In genomic region chr9:34665109-34665380, GRCh38 we compare ENCODE assay signal across 1 cellular context.
TF ChIP-seq lines count a peak whose summit lies in the region.

No MANE protein-coding gene starts in this region.

TF ChIP-seq in K562, 482 proteins besides CTCF, POLR2A, EP300 and RAD21:
- TF ChIP-seq SNIP1 (IDR thresholded peaks at IDR 0.05; ENCODE audit: low read depth) (no peak), RBBP5 (IDR thresholded peaks at IDR 0.05; ENCODE audit: borderline replicate concordance, insufficient read depth, low read length, poor library complexity, severe bottlenecking) (peak; percentile 25), ZBTB17 (CRISPR knock-in tag; IDR thresholded peaks at IDR 0.05) (no peak), ELF4 (CRISPR knock-in tag; IDR thresholded peaks at IDR 0.05) (no peak), POLR2G (IDR thresholded peaks at IDR 0.05; ENCODE audit: low read depth, low read length) (peak; percentile 32), PTTG1 (tag; IDR thresholded peaks at IDR 0.05; ENCODE audit: low read depth) (no peak), HDAC6 (IDR thresholded peaks at IDR 0.05; ENCODE audit: low read depth, low read length) (no peak), EHMT2 (IDR thresholded peaks at IDR 0.05) (no peak), PHF8 (IDR thresholded peaks at IDR 0.05; ENCODE audit: borderline replicate concordance, low read length) (peak; percentile 40; the same call in 1 of the 2 replicates), ARHGAP35 (IDR thresholded peaks at IDR 0.05; ENCODE audit: partially characterized antibody) (no peak), ZNF778 (CRISPR knock-in tag; IDR thresholded peaks at IDR 0.05) (no peak), ARID4B (CRISPR knock-in tag; IDR thresholded peaks at IDR 0.05) (0 out of 2 replicates have a peak, but pooled peaks have one; percentile 6), RNF2 (IDR thresholded peaks at IDR 0.05) (no peak), REST (CRISPR knock-in tag; IDR thresholded peaks at IDR 0.05; ENCODE audit: low read depth) (peak; percentile 72; the same call in 1 of the 2 replicates), ZNF12 (CRISPR knock-in tag; IDR thresholded peaks at IDR 0.05) (no peak), KAT8 (IDR thresholded peaks at IDR 0.05; ENCODE audit: low read depth) (no peak), KAT7 (CRISPR knock-in tag; IDR thresholded peaks at IDR 0.05; ENCODE audit: borderline replicate concordance) (no peak), TEAD4 (IDR thresholded peaks at IDR 0.05; ENCODE audit: low read length) (no peak), TEAD4 (CRISPR knock-in tag; IDR thresholded peaks at IDR 0.05; ENCODE audit: borderline replicate concordance) (no peak), STAT5A (IDR thresholded peaks at IDR 0.05; ENCODE audit: borderline replicate concordance, low read length) (no peak), NCOA1 (IDR thresholded peaks at IDR 0.05; ENCODE audit: low read depth) (no peak)
- TF ChIP-seq, protein P1, sequence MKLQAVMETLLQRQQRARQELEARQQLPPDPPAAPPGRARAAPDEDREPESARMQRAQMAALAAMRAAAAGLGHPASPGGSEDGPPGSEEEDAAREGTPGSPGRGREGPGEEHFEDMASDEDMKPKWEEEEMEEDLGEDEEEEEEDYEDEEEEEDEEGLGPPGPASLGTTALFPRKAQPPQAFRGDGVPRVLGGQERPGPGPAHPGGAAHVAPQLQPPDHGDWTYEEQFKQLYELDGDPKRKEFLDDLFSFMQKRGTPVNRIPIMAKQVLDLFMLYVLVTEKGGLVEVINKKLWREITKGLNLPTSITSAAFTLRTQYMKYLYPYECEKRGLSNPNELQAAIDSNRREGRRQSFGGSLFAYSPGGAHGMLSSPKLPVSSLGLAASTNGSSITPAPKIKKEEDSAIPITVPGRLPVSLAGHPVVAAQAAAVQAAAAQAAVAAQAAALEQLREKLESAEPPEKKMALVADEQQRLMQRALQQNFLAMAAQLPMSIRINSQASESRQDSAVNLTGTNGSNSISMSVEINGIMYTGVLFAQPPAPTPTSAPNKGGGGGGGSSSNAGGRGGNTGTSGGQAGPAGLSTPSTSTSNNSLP (IDR thresholded peaks at IDR 0.05; ENCODE audit: borderline replicate concordance, low read depth, low read length), result no peak
TF ChIP-seq in K562: peak in this region for 5.
